In the genomic region with DNA sequence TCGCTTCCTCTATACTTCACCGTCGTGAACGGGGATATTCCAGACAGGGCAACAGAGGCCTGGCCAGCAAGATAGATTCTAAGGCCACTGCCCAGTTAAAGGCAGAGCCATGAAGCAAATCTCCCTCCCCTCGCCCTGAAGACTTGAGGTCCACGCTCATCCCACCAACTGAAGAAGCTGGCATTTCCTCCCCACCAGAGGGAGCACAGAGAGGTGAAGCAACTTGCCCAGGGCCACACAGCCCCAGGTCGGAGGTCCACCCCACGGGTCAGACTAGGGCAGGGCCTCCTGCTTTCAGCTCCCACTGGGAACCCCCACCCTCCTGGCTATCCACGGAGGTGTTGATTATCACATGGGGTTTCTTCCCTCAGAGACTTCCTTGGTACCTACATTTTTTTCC, we compare ENCODE assay signal across 21 cellular contexts.
"Had no signal": no experiment of that assay in that cellular context is flagged by ENCODE, and none has a peak within 500 bp of the region (broad histone marks: within the 10 kb centered on the region; RNA-seq: fewer than 3 reads in every experiment).

No MANE protein-coding gene starts in this region.

- DNase-seq: activated B cell treated with CpG ODN at 0.5 μM for 24 hours; activated CD4-positive, alpha-beta T cell treated with anti-CD3 and anti-CD28 coated beads for 48 hours; activated CD8-positive, alpha-beta memory T cell treated with anti-CD3 and anti-CD28 coated beads, Interleukin-2, amount 50 U/mL, for 4 hours; activated CD8-positive, alpha-beta T cell treated with anti-CD3 and anti-CD28 coated beads, Interleukin-2, amount 10 ng/mL, durations not matched to agents 7 days and 5 days; activated gamma-delta T cell treated with Interleukin-2 at 50 U/mL for 16 hours; activated T-cell treated with anti-CD3 and anti-CD28 coated beads, Interleukin-2, amount 50 U/mL, for 48 hours; amniotic stem cell; brain microvascular endothelial cell; effector memory CD4-positive, alpha-beta T cell; naive B cell; nucleus accumbens; sigmoid colon; stimulated activated CD4-positive, alpha-beta T cell treated with anti-CD3 and anti-CD28 coated beads, Interleukin-1b, Interleukin-23, amount 100 ng/mL, for 48 hours; T-helper 2 cell; uterus had no signal

- H3K4me3 ChIP-seq: prostate gland, sigmoid colon, uterus had no signal

- H3K36me3 Mint-ChIP-seq: activated naive CD8-positive, alpha-beta T cell; naive B cell had no signal

- H3K4me1 ChIP-seq: prostate gland, uterus had no signal

- H3K4me3 Mint-ChIP-seq: activated B cell treated with CpG ODN at 0.5 μM for 24 hours; activated CD8-positive, alpha-beta T cell treated with anti-CD3 and anti-CD28 coated beads, Interleukin-2, amount 10 ng/mL, durations not matched to agents 7 days and 5 days; activated naive CD8-positive, alpha-beta T cell; dendritic cell treated with granulocyte-macrophage colony-stimulating factor and Interleukin-4, amounts not matched to agents 40 ng/mL and 50 ng/mL, for 4 days; naive B cell had no signal

- H3K9me3 Mint-ChIP-seq: activated B cell treated with CpG ODN at 0.5 μM for 24 hours; dendritic cell treated with granulocyte-macrophage colony-stimulating factor and Interleukin-4, amounts not matched to agents 40 ng/mL and 50 ng/mL, for 4 days; naive B cell had no signal

- H3K9me3 ChIP-seq: prostate gland, sigmoid colon, uterus had no signal

- H3K27ac ChIP-seq: brain microvascular endothelial cell, epithelial cell of prostate, prostate gland, uterus had no signal

- H3K27me3 ChIP-seq: brain microvascular endothelial cell, sigmoid colon, uterus had no signal

- H3K4me1 Mint-ChIP-seq: activated B cell treated with CpG ODN at 0.5 μM for 24 hours, naive B cell had no signal

- H3K27ac Mint-ChIP-seq: activated B cell treated with CpG ODN at 0.5 μM for 24 hours; activated CD8-positive, alpha-beta T cell treated with anti-CD3 and anti-CD28 coated beads, Interleukin-2, amount 10 ng/mL, durations not matched to agents 7 days and 5 days; activated naive CD8-positive, alpha-beta T cell; dendritic cell treated with granulocyte-macrophage colony-stimulating factor and Interleukin-4, amounts not matched to agents 40 ng/mL and 50 ng/mL, for 4 days; naive B cell had no signal

- FAIRE-seq: frontal cortex, islet of Langerhans had no signal

- H3K36me3 ChIP-seq: brain microvascular endothelial cell, prostate gland, sigmoid colon, uterus had no signal

- ATAC-seq: activated CD8-positive, alpha-beta T cell treated with anti-CD3 and anti-CD28 coated beads, Interleukin-2, amount 10 ng/mL, durations not matched to agents 7 days and 5 days had no signal
